ENCODE assay signal across 20 cellular contexts in genomic region chr15:37425541-37425940, GRCh38.
"Had no signal": no experiment of that assay in that cellular context is flagged by ENCODE, and none has a peak within 500 bp of the region (broad histone marks: within the 10 kb centered on the region; RNA-seq: fewer than 3 reads in every experiment).

No MANE protein-coding gene starts in this region.

- H3K4me3 ChIP-seq: body of pancreas, gastroesophageal sphincter, pancreas, sigmoid colon, spleen, suprapubic skin had no signal

- H3K27me3 ChIP-seq: body of pancreas, gastroesophageal sphincter, pancreas, sigmoid colon, spleen, suprapubic skin had no signal

- H3K27ac ChIP-seq: body of pancreas, gastroesophageal sphincter, pancreas, sigmoid colon, spleen, suprapubic skin, VCaP had no signal

- H3K4me1 ChIP-seq: body of pancreas, gastroesophageal sphincter, pancreas, sigmoid colon, spleen, suprapubic skin had no signal

- H3K4me3 Mint-ChIP-seq: activated CD8-positive, alpha-beta memory T cell treated with anti-CD3 and anti-CD28 coated beads, Interleukin-2, amount 10 ng/mL, durations not matched to agents 7 days and 5 days; activated naive CD4-positive, alpha-beta T cell treated with anti-CD3 and anti-CD28 coated beads, Interleukin-2, amount 10 ng/mL, durations not matched to agents 7 days and 5 days; central memory CD8-positive, alpha-beta T cell; dendritic cell treated with granulocyte-macrophage colony-stimulating factor and Interleukin-4, amounts not matched to agents 40 ng/mL and 50 ng/mL, for 4 days; naive B cell; stimulated activated naive CD8-positive, alpha-beta T cell treated with anti-CD3 and anti-CD28 coated beads, Interleukin-15, Interleukin-2, amounts not matched to agents 100 ng/mL and 50 ng/mL, for 24 hours had no signal

- H3K4me1 Mint-ChIP-seq: activated CD8-positive, alpha-beta memory T cell treated with anti-CD3 and anti-CD28 coated beads, Interleukin-2, amount 10 ng/mL, durations not matched to agents 7 days and 5 days; activated naive CD4-positive, alpha-beta T cell treated with anti-CD3 and anti-CD28 coated beads, Interleukin-2, amount 10 ng/mL, durations not matched to agents 7 days and 5 days; central memory CD8-positive, alpha-beta T cell; naive B cell had no signal

- ATAC-seq: activated CD8-positive, alpha-beta memory T cell treated with anti-CD3 and anti-CD28 coated beads, Interleukin-2, amount 10 ng/mL, durations not matched to agents 7 days and 5 days; body of pancreas; gastroesophageal sphincter; pancreas had no signal

- H3K9me3 Mint-ChIP-seq: activated naive CD4-positive, alpha-beta T cell treated with anti-CD3 and anti-CD28 coated beads, Interleukin-2, amount 10 ng/mL, durations not matched to agents 7 days and 5 days; stimulated activated naive CD8-positive, alpha-beta T cell treated with anti-CD3 and anti-CD28 coated beads, Interleukin-15, Interleukin-2, amounts not matched to agents 100 ng/mL and 50 ng/mL, for 24 hours had no signal

- H3K27me3 Mint-ChIP-seq: activated CD8-positive, alpha-beta memory T cell treated with anti-CD3 and anti-CD28 coated beads, Interleukin-2, amount 10 ng/mL, durations not matched to agents 7 days and 5 days; activated naive CD4-positive, alpha-beta T cell treated with anti-CD3 and anti-CD28 coated beads, Interleukin-2, amount 10 ng/mL, durations not matched to agents 7 days and 5 days; central memory CD8-positive, alpha-beta T cell; dendritic cell treated with granulocyte-macrophage colony-stimulating factor and Interleukin-4, amounts not matched to agents 40 ng/mL and 50 ng/mL, for 4 days; naive B cell; stimulated activated naive CD8-positive, alpha-beta T cell treated with anti-CD3 and anti-CD28 coated beads, Interleukin-15, Interleukin-2, amounts not matched to agents 100 ng/mL and 50 ng/mL, for 24 hours had no signal

- H3K36me3 ChIP-seq: gastroesophageal sphincter, pancreas, sigmoid colon, spleen, suprapubic skin had no signal

- H3K9me3 ChIP-seq: body of pancreas, gastroesophageal sphincter, pancreas, sigmoid colon, spleen, suprapubic skin had no signal

- DNase-seq: activated CD4-positive, alpha-beta T cell treated with anti-CD3 and anti-CD28 coated beads for 1 hour; activated CD4-positive, alpha-beta T cell treated with anti-CD3 and anti-CD28 coated beads, Interleukin-2, amount 50 U/mL, for 4 hours; activated CD8-positive, alpha-beta memory T cell treated with anti-CD3 and anti-CD28 coated beads, Interleukin-2, amount 10 ng/mL, durations not matched to agents 7 days and 5 days; activated naive CD4-positive, alpha-beta T cell treated with anti-CD3 and anti-CD28 coated beads, Interleukin-2, amount 10 ng/mL, durations not matched to agents 7 days and 5 days; activated T-cell treated with anti-CD3 and anti-CD28 coated beads, Interleukin-2, amount 50 U/mL, for 1 hour; body of pancreas; erythroblast; islet precursor cell; naive B cell; pancreas; sigmoid colon; spleen; trophoblast cell had no signal

- H3K36me3 Mint-ChIP-seq: activated CD8-positive, alpha-beta memory T cell treated with anti-CD3 and anti-CD28 coated beads, Interleukin-2, amount 10 ng/mL, durations not matched to agents 7 days and 5 days; activated naive CD4-positive, alpha-beta T cell treated with anti-CD3 and anti-CD28 coated beads, Interleukin-2, amount 10 ng/mL, durations not matched to agents 7 days and 5 days; naive B cell had no signal

- FAIRE-seq: pancreas had no signal

- H3K27ac Mint-ChIP-seq: activated CD8-positive, alpha-beta memory T cell treated with anti-CD3 and anti-CD28 coated beads, Interleukin-2, amount 10 ng/mL, durations not matched to agents 7 days and 5 days; activated naive CD4-positive, alpha-beta T cell treated with anti-CD3 and anti-CD28 coated beads, Interleukin-2, amount 10 ng/mL, durations not matched to agents 7 days and 5 days; activated T-helper 2 cell treated with anti-CD3 and anti-CD28 coated beads, Interferon-gamma antibody, Interleukin-2, Interleukin-4, amounts not matched to agents 10 μg/mL and 5 μg/mL and 100 μg/mL, durations not matched to agents 14 hours and 24 hours and 36 hours; dendritic cell treated with granulocyte-macrophage colony-stimulating factor and Interleukin-4, amounts not matched to agents 40 ng/mL and 50 ng/mL, for 4 days; naive B cell; stimulated activated naive CD8-positive, alpha-beta T cell treated with anti-CD3 and anti-CD28 coated beads, Interleukin-15, Interleukin-2, amounts not matched to agents 100 ng/mL and 50 ng/mL, for 24 hours had no signal
